In genomic region chr16:14677627-14678026, GRCh38 we compare ENCODE assay signal across 22 cellular contexts. TPM values are rescaled to one million over a fixed set of nuclear protein-coding genes. Genes with fewer than 3 reads are reported as not detected.
A peak's percentile ranks its signal among the peaks of the same experiment; 100 is the strongest.
DNase-seq lines count a peak whose midpoint lies in the region; ATAC-seq, FAIRE-seq and TF ChIP-seq lines count a peak whose summit lies in the region.
"Had no signal": no experiment of that assay in that cellular context is flagged by ENCODE, and none has a peak within 500 bp of the region (broad histone marks: within the 10 kb centered on the region; RNA-seq: fewer than 3 reads in every experiment).

No MANE protein-coding gene starts in this region.

- DNase-seq in H1 (ENCODE audit: low read depth in 1 of 2, low spot score in 2 of 2) (no peak), urothelium cell line (ENCODE audit: low spot score) (no peak), C1 segment of cervical spinal cord (lab: John Stamatoyannopoulos, UW) (no peak)
- DNase-seq in natural killer cell treated with Interleukin-12 subunit alpha and Interleukin-12 subunit beta and Interleukin-15 and Interleukin-18, amount 100 ng/mL, for 72 hours (ENCODE audit: low spot score) = no peak
- DNase-seq: Caco-2; CD4-positive, CD25-positive, alpha-beta regulatory T cell; CD8-positive, alpha-beta T cell; DMS153; DND-41; EL; GDM1; GOT3; H7; HCEC 1CT had no signal

- no peak overlapping the region for H2BK12ac ChIP-seq in H1 (ENCODE audit: low read depth, low read length)

- H3K14ac ChIP-seq in H1 (ENCODE audit: insufficient read length) = no peak overlapping the region

- H3K4me1 Mint-ChIP-seq in natural killer cell treated with Interleukin-12 subunit alpha and Interleukin-12 subunit beta and Interleukin-15 and Interleukin-18, amount 100 ng/mL, for 72 hours (ENCODE audit: low read depth in 2 of 2) = peaks cover under 1 to 2% of the 10 kb centered on the region in 2 donors

- TF ChIP-seq CTCF in DOHH2 (IDR thresholded peaks at IDR 0.05; ENCODE audit: low read depth, low read length, poor library complexity, severe bottlenecking) (no peak), HEK293 (tag by site-specific recombination; IDR thresholded peaks at IDR 0.05) (no peak), H1 (IDR thresholded peaks at IDR 0.05; ENCODE audit: control extremely low read depth in 1 of 3, insufficient read depth in 1 of 3, low read depth in 1 of 3, low read length in 3 of 3) (no peak)

- no peak overlapping the region; the same call in 1 of the 2 replicates for H3K4me3 ChIP-seq in DOHH2 (ENCODE audit: low read length)
- no peak overlapping the region for H3K4me3 ChIP-seq in HEK293 (ENCODE audit: low read depth, low read length)
- no peak overlapping the region for H3K4me3 ChIP-seq in H1 (ENCODE audit: extremely low read depth in 1 of 4, insufficient read depth in 2 of 4, low read depth in 3 of 4, low read length in 4 of 4)

- peaks cover 6 to 15% of the 10 kb centered on the region in 2 donors for H3K27me3 Mint-ChIP-seq in natural killer cell treated with Interleukin-12 subunit alpha and Interleukin-12 subunit beta and Interleukin-15 and Interleukin-18, amount 100 ng/mL, for 72 hours

- no peak overlapping the region for H3K4ac ChIP-seq in H1 (replicated peaks; ENCODE audit: insufficient read length, low read depth, low read length)

- CTCF ChIA-PET in HEK293 (lab: Yijun Ruan, JAX) = no interaction called here
- CTCF ChIA-PET in H1 (lab: Charles Lee; ENCODE audit: partially characterized antibody) = interaction anchor here (1.2 kb wide), 1 partner anchor 10 kb away, joined by 3 read pairs; no protein-coding TSS in a partner anchor

- H3K9me2 ChIP-seq in DOHH2 (replicated peaks; ENCODE audit: control insufficient read depth, low read length) = no peaks in the 10 kb centered on the region

- WGBS in H1 (ENCODE audit: extremely low coverage in 1 of 2, insufficient coverage in 1 of 2, insufficient read length in 1 of 2, insufficient replicate concordance in 2 of 2, low coverage in 1 of 2, low lambda C conversion rate in 2 of 2, missing lambda C conversion rate in 1 of 2), 2 experiments = 79 to 100% methylated on average over 1 to 5 of the region's 5 CpGs

- TF ChIP-seq EP300 in H1 (IDR thresholded peaks at IDR 0.05; ENCODE audit: borderline replicate concordance in 1 of 2, low read depth in 2 of 2, low read length in 2 of 2) = no peak

- peaks cover 4% of the 10 kb centered on the region; the same call in 1 of the 2 replicates for H3K23me2 ChIP-seq in H1 (ENCODE audit: low read depth, low read length)

- H3K9ac ChIP-seq in H1 (replicated peaks in 1 of 4; ENCODE audit: extremely low read depth in 1 of 4, low read depth in 3 of 4, low read length in 3 of 4) = no peak overlapping the region

- no peaks in the 10 kb centered on the region for H3K79me2 ChIP-seq in DOHH2 (ENCODE audit: control insufficient read depth, low read length)
- H3K79me2 ChIP-seq in H1 (ENCODE audit: control insufficient read depth in 1 of 2, insufficient read depth in 2 of 2, low read length in 2 of 2) = no peaks in the 10 kb centered on the region

- no peaks in the 10 kb centered on the region for H3K79me1 ChIP-seq in H1 (ENCODE audit: low read depth, low read length)

- TF ChIP-seq POLR2A in H1 (IDR thresholded peaks at IDR 0.05; ENCODE audit: control extremely low read depth in 1 of 2, low read depth in 2 of 2, low read length in 2 of 2) = no peak

- POLR2A ChIA-PET in HEK293 (lab: Yijun Ruan, JAX) (no interaction called here), H1 (lab: Charles Lee; ENCODE audit: partially characterized antibody) (no interaction called here)

- H3K27me3 ChIP-seq in DOHH2 (ENCODE audit: control insufficient read depth, low read length) (no peaks in the 10 kb centered on the region), H1 (replicated peaks in 1 of 4; ENCODE audit: control insufficient read depth in 3 of 4, extremely low read depth in 1 of 4, insufficient read depth in 3 of 4, low read length in 3 of 4) (no peaks in the 10 kb centered on the region)

- H2AFZ ChIP-seq in H1 (ENCODE audit: low read length) = no peak overlapping the region

- H3K27ac Mint-ChIP-seq in natural killer cell treated with Interleukin-12 subunit alpha and Interleukin-12 subunit beta and Interleukin-15 and Interleukin-18, amount 100 ng/mL, for 72 hours = no peak overlapping the region
- H3K27ac Mint-ChIP-seq: CD8-positive, alpha-beta T cell had no signal

- no peak for ATAC-seq in natural killer cell treated with Interleukin-12 subunit alpha and Interleukin-12 subunit beta and Interleukin-15 and Interleukin-18, amount 100 ng/mL, for 72 hours
- ATAC-seq: CD8-positive, alpha-beta T cell had no signal

- H3F3A ChIP-seq in DOHH2 (ENCODE audit: control insufficient read depth, insufficient read depth) = peaks cover 3% of the 10 kb centered on the region

- no peaks in the 10 kb centered on the region for H4K20me1 ChIP-seq in DOHH2 (ENCODE audit: control insufficient read depth, insufficient read depth, low read depth, low read length)
- no peaks in the 10 kb centered on the region for H4K20me1 ChIP-seq in H1 (replicated peaks in 1 of 2; ENCODE audit: control insufficient read depth in 1 of 2, insufficient read depth in 2 of 2, low read length in 2 of 2)

- H3K56ac ChIP-seq in H1 (replicated peaks; ENCODE audit: insufficient read length, low read depth, low read length) = peak overlapping the region; percentile 59

- no peak overlapping the region for H3K4me3 Mint-ChIP-seq in natural killer cell treated with Interleukin-12 subunit alpha and Interleukin-12 subunit beta and Interleukin-15 and Interleukin-18, amount 100 ng/mL, for 72 hours
- H3K4me3 Mint-ChIP-seq: CD4-positive, CD25-positive, alpha-beta regulatory T cell; CD8-positive, alpha-beta T cell had no signal

- no peak overlapping the region for H4K5ac ChIP-seq in H1 (ENCODE audit: insufficient read length, low read depth, low read length)

- H3K9me3 ChIP-seq in DOHH2 (ENCODE audit: control insufficient read depth, insufficient read depth, low read length) = no peaks in the 10 kb centered on the region
- H3K9me3 ChIP-seq in HEK293 (ENCODE audit: control insufficient read depth, insufficient read depth, low read depth, low read length) = no peaks in the 10 kb centered on the region
- no peaks in the 10 kb centered on the region for H3K9me3 ChIP-seq in H1 (ENCODE audit: insufficient read depth in 2 of 2, low read depth in 1 of 2, low read length in 1 of 2)
- H3K9me3 ChIP-seq: Caco-2 had no signal

- H2AK5ac ChIP-seq in H1 (ENCODE audit: low read depth, low read length) = no peak overlapping the region

- H3K4me1 ChIP-seq in DOHH2 (ENCODE audit: control insufficient read depth, low read length) = peaks cover 39% of the 10 kb centered on the region
- no peaks in the 10 kb centered on the region for H3K4me1 ChIP-seq in HEK293 (ENCODE audit: control insufficient read depth, insufficient read depth, low read length)
- no peaks in the 10 kb centered on the region for H3K4me1 ChIP-seq in H1 (replicated peaks in 1 of 4; ENCODE audit: control insufficient read depth in 3 of 4, insufficient read depth in 4 of 4, low read length in 3 of 4)
- H3K4me1 ChIP-seq: Caco-2 had no signal

- H4K91ac ChIP-seq in H1 (replicated peaks; ENCODE audit: insufficient read length, low read length) = no peak overlapping the region

- no peaks in the 10 kb centered on the region for H3K36me3 Mint-ChIP-seq in natural killer cell treated with Interleukin-12 subunit alpha and Interleukin-12 subunit beta and Interleukin-15 and Interleukin-18, amount 100 ng/mL, for 72 hours
- H3K36me3 Mint-ChIP-seq: CD4-positive, CD25-positive, alpha-beta regulatory T cell; CD8-positive, alpha-beta T cell had no signal

- no peak overlapping the region for H2BK15ac ChIP-seq in H1 (ENCODE audit: low read length)

- TF ChIP-seq RAD21 in H1 (IDR thresholded peaks at IDR 0.05 in 1 of 2, conservative IDR thresholded peaks at IDR 0.05 in 1 of 2; ENCODE audit: low read depth in 2 of 2, low read length in 2 of 2) = no peak

- H4K8ac ChIP-seq in H1 (ENCODE audit: extremely low read depth, insufficient read depth, low read length) = no peak overlapping the region

- H3K18ac ChIP-seq in H1 (ENCODE audit: extremely low read depth, low read length) = no peak overlapping the region

- no peak overlapping the region for H3K27ac ChIP-seq in DOHH2 (ENCODE audit: low read depth, low read length)
- H3K27ac ChIP-seq in HEK293 (ENCODE audit: extremely low read depth, low read depth, low read length) = no peak overlapping the region
- H3K27ac ChIP-seq in H1 (ENCODE audit: low read depth, low read length) = no peak overlapping the region
- H3K27ac ChIP-seq: C4-2B had no signal

- no peak overlapping the region for H3K23ac ChIP-seq in H1 (ENCODE audit: insufficient read length)

- FAIRE-seq in H1 (lab: Jason Lieb, UNC) (no peak), urothelium cell line (lab: Jason Lieb, UNC) (peak; percentile 9)
- FAIRE-seq: GM12891, GM18507 had no signal

- H3K9me3 Mint-ChIP-seq in natural killer cell treated with Interleukin-12 subunit alpha and Interleukin-12 subunit beta and Interleukin-15 and Interleukin-18, amount 100 ng/mL, for 72 hours = no peaks in the 10 kb centered on the region
- H3K9me3 Mint-ChIP-seq: CD8-positive, alpha-beta T cell had no signal

- H2BK5ac ChIP-seq in H1 (ENCODE audit: low read depth, low read length) = no peak overlapping the region

- H3K4me2 ChIP-seq in DOHH2 (ENCODE audit: low read length) (peak overlapping the region; percentile 31), H1 (ENCODE audit: insufficient read depth in 1 of 2, low read depth in 2 of 2, low read length in 2 of 2) (no peak overlapping the region)

- H2BK20ac ChIP-seq in H1 (ENCODE audit: low read length) = no peak overlapping the region

- no peaks in the 10 kb centered on the region for H3K36me3 ChIP-seq in DOHH2 (ENCODE audit: control insufficient read depth, low read length)
- no peaks in the 10 kb centered on the region for H3K36me3 ChIP-seq in HEK293 (ENCODE audit: control insufficient read depth in 2 of 2, insufficient read depth in 1 of 2, low read length in 2 of 2)
- H3K36me3 ChIP-seq in H1 (ENCODE audit: control insufficient read depth in 2 of 4, insufficient read depth in 4 of 4, low read length in 3 of 4) = no peaks in the 10 kb centered on the region

- H2BK120ac ChIP-seq in H1 (replicated peaks; ENCODE audit: low read depth, low read length) = no peak overlapping the region

RNA-seq across cellular contexts. Expression of gene PLA2G10, which starts 16.5 kb away (rescaled TPM):
- total RNA-seq in H1 (2021; fragmentation: NEBNext Ultra II Directional; extraction: Animal tissue kit (Norgen Biotek cat#: 25700)) = 0.54 and 0.60 TPM in 2 replicates
- polyA plus RNA-seq in H1 (2011; rRNA removed) = 2.2 and 2.4 TPM in 2 replicates
- polyA plus RNA-seq in H1 (2011; cell fraction: cytosol; rRNA removed) = 2.3 TPM
- 1.9 TPM for polyA plus RNA-seq in H1 (2011; cell fraction: nucleus; rRNA removed)
- 0.83 to 1.5 TPM (median 1.5 TPM) in 4 replicates for polyA plus RNA-seq in H1 (2012, experiment 1 of 2)
- polyA plus RNA-seq in H1 (2012, experiment 2 of 2) = 1.2 TPM
- polyA plus RNA-seq in H1 (2013, experiment 1 of 2) = 0.85 TPM
- 0.99 TPM for polyA plus RNA-seq in H1 (2013, experiment 2 of 2)
- polyA minus RNA-seq in H1 (2011; rRNA and poly(A)+ RNA removed) = 0.66 and 1.0 TPM in 2 replicates
- polyA minus RNA-seq in H1 (2011; cell fraction: cytosol; rRNA and poly(A)+ RNA removed) = 2.9 TPM
- polyA minus RNA-seq in H1 (2011; cell fraction: nucleus; rRNA and poly(A)+ RNA removed) = 1.4 TPM
- not detected for total RNA-seq in natural killer cell treated with Interleukin-12 subunit alpha and Interleukin-12 subunit beta and Interleukin-15 and Interleukin-18, amount 100 ng/mL, for 72 hours
- total RNA-seq: A172; A673; CD4-positive, CD25-positive, alpha-beta regulatory T cell; CD8-positive, alpha-beta T cell; H7 had no signal
- polyA plus RNA-seq: BJ; CD4-positive, CD25-positive, alpha-beta regulatory T cell had no signal

RNA-seq across cellular contexts. Expression of gene NPIPA3, which starts 25.6 kb away (rescaled TPM):
- total RNA-seq in H1 (2021; fragmentation: NEBNext Ultra II Directional; extraction: Animal tissue kit (Norgen Biotek cat#: 25700)) = 8.6 and 10.5 TPM in 2 replicates
- polyA plus RNA-seq in H1 (2011; rRNA removed) = 0.88 and 2.0 TPM in 2 replicates
- 2.3 TPM for polyA plus RNA-seq in H1 (2011; cell fraction: cytosol; rRNA removed)
- polyA plus RNA-seq in H1 (2011; cell fraction: nucleus; rRNA removed) = 5.0 TPM
- polyA plus RNA-seq in H1 (2012, experiment 1 of 2) = 3.9 to 9.1 TPM (median 4.9 TPM) in 4 replicates
- polyA plus RNA-seq in H1 (2012, experiment 2 of 2) = 3.4 TPM
- polyA plus RNA-seq in H1 (2013, experiment 1 of 2) = 7.4 TPM
- polyA plus RNA-seq in H1 (2013, experiment 2 of 2) = 4.4 TPM
- polyA minus RNA-seq in H1 (2011; rRNA and poly(A)+ RNA removed) = 0.20 and 0.50 TPM in 2 replicates
- not detected for polyA minus RNA-seq in H1 (2011; cell fraction: cytosol; rRNA and poly(A)+ RNA removed)
- polyA minus RNA-seq in H1 (2011; cell fraction: nucleus; rRNA and poly(A)+ RNA removed) = 2.6 TPM
- total RNA-seq in natural killer cell treated with Interleukin-12 subunit alpha and Interleukin-12 subunit beta and Interleukin-15 and Interleukin-18, amount 100 ng/mL, for 72 hours = 1 to 10 TPM in 1 of 2 donors, not detected in 1; 1.5 TPM
- polyA plus RNA-seq: CD4-positive, CD25-positive, alpha-beta regulatory T cell had no signal

RNA-seq across cellular contexts. Expression of gene BFAR, which starts 44.9 kb away (rescaled TPM):
- 75.5 and 78.2 TPM in 2 replicates for total RNA-seq in H1 (2021; fragmentation: NEBNext Ultra II Directional; extraction: Animal tissue kit (Norgen Biotek cat#: 25700))
- 48.2 and 56.9 TPM in 2 replicates for polyA plus RNA-seq in H1 (2011; rRNA removed)
- 68.9 TPM for polyA plus RNA-seq in H1 (2011; cell fraction: cytosol; rRNA removed)
- 26.3 TPM for polyA plus RNA-seq in H1 (2011; cell fraction: nucleus; rRNA removed)
- 63.0 to 79.8 TPM (median 65.8 TPM) in 4 replicates for polyA plus RNA-seq in H1 (2012, experiment 1 of 2)
- polyA plus RNA-seq in H1 (2012, experiment 2 of 2) = 50.3 TPM
- polyA plus RNA-seq in H1 (2013, experiment 1 of 2) = 85.5 TPM
- 95.9 TPM for polyA plus RNA-seq in H1 (2013, experiment 2 of 2)
- polyA minus RNA-seq in H1 (2011; rRNA and poly(A)+ RNA removed) = 88.5 and 101 TPM in 2 replicates
- polyA minus RNA-seq in H1 (2011; cell fraction: cytosol; rRNA and poly(A)+ RNA removed) = 47.0 TPM
- 43.1 TPM for polyA minus RNA-seq in H1 (2011; cell fraction: nucleus; rRNA and poly(A)+ RNA removed)
- 10 to 100 TPM; 67.0 to 94.4 TPM for total RNA-seq in natural killer cell treated with Interleukin-12 subunit alpha and Interleukin-12 subunit beta and Interleukin-15 and Interleukin-18, amount 100 ng/mL, for 72 hours

RNA-seq across cellular contexts. Expression of gene PARN, which starts 47.6 kb away (rescaled TPM):
- total RNA-seq in H1 (2021; fragmentation: NEBNext Ultra II Directional; extraction: Animal tissue kit (Norgen Biotek cat#: 25700)) = 40.8 and 44.6 TPM in 2 replicates
- 21.4 and 24.5 TPM in 2 replicates for polyA plus RNA-seq in H1 (2011; rRNA removed)
- polyA plus RNA-seq in H1 (2011; cell fraction: cytosol; rRNA removed) = 32.3 TPM
- 11.2 TPM for polyA plus RNA-seq in H1 (2011; cell fraction: nucleus; rRNA removed)
- polyA plus RNA-seq in H1 (2012, experiment 1 of 2) = 33.2 to 45.1 TPM (median 34.5 TPM) in 4 replicates
- 3.9 TPM for polyA plus RNA-seq in H1 (2012, experiment 2 of 2)
- 30.3 TPM for polyA plus RNA-seq in H1 (2013, experiment 1 of 2)
- 32.7 TPM for polyA plus RNA-seq in H1 (2013, experiment 2 of 2)
- polyA minus RNA-seq in H1 (2011; rRNA and poly(A)+ RNA removed) = 27.2 and 35.9 TPM in 2 replicates
- polyA minus RNA-seq in H1 (2011; cell fraction: cytosol; rRNA and poly(A)+ RNA removed) = 18.4 TPM
- polyA minus RNA-seq in H1 (2011; cell fraction: nucleus; rRNA and poly(A)+ RNA removed) = 40.1 TPM
- total RNA-seq in natural killer cell treated with Interleukin-12 subunit alpha and Interleukin-12 subunit beta and Interleukin-15 and Interleukin-18, amount 100 ng/mL, for 72 hours = 10 to 100 TPM; 25.4 to 50.4 TPM
